20 cellular contexts compared by ENCODE assay signal in the genomic region with DNA sequence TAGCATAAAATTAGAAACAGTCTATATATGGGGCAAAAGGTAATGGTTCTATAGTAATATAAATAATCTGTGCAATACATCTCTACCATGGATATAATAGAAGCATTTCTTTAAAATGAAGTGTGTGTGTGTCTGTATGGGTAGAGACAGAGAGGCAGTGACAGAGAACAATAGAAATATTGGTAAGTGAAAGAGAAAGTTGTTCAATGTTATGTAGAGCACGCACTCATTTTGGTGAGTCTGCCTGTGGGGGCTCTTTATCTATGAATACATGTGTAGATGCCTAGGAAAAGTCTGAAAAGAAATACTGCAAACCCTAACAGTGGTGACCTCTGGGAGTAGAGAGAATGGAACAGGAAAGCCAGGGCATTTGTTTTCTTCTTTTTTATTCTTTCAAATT.
A peak's percentile ranks its signal among the peaks of the same experiment; 100 is the strongest.
DNase-seq lines count a peak whose midpoint lies in the region; ATAC-seq, FAIRE-seq and TF ChIP-seq lines count a peak whose summit lies in the region.
"Had no signal": no experiment of that assay in that cellular context is flagged by ENCODE, and none has a peak within 500 bp of the region (broad histone marks: within the 10 kb centered on the region; RNA-seq: fewer than 3 reads in every experiment).

No MANE protein-coding gene starts in this region.

- H3K4me2 ChIP-seq in Loucy (ENCODE audit: low read depth, low read length, poor library complexity, severe bottlenecking) (no peak overlapping the region), GM12878 (ENCODE audit: control insufficient read depth, insufficient read depth) (no peak overlapping the region), neural progenitor cell (no peak overlapping the region)
- H3K4me2 ChIP-seq: BLaER1, GM23338 had no signal

- H3K9me3 Mint-ChIP-seq in neural progenitor cell = peaks cover 2% of the 10 kb centered on the region
- H3K9me3 Mint-ChIP-seq in activated naive CD4-positive, alpha-beta T cell treated with anti-CD3 and anti-CD28 coated beads, Interleukin-2, amount 10 ng/mL, durations not matched to agents 7 days and 5 days = peaks cover 5% of the 10 kb centered on the region
- H3K9me3 Mint-ChIP-seq: CD8-positive, alpha-beta T cell; HFFc6 had no signal

- SMC1A ChIA-PET in GM12878 (lab: Charles Lee; ENCODE audit: uncharacterized antibody, unreplicated experiment) = no interaction called here

- H2AFZ ChIP-seq in Loucy (ENCODE audit: low read length) (0 out of 2 replicates have a peak overlapping the region, but pooled peaks have one; percentile 11), GM12878 (ENCODE audit: control insufficient read depth, low read depth, low read length) (no peak overlapping the region), neural progenitor cell (replicated peaks) (peak overlapping the region; percentile 11)
- H2AFZ ChIP-seq: GM23338 had no signal

- 0% methylated on average over 1 of the region's 1 CpG for WGBS in GM12878 (ENCODE audit: insufficient coverage, insufficient replicate concordance, low lambda C conversion rate, missing lambda C conversion rate)

- RAD21 ChIA-PET in GM12878 (lab: Charles Lee; ENCODE audit: unreplicated experiment) = no interaction called here

- no peaks in the 10 kb centered on the region for H3K36me3 Mint-ChIP-seq in neural progenitor cell
- H3K36me3 Mint-ChIP-seq in activated naive CD4-positive, alpha-beta T cell treated with anti-CD3 and anti-CD28 coated beads, Interleukin-2, amount 10 ng/mL, durations not matched to agents 7 days and 5 days = no peaks in the 10 kb centered on the region
- H3K36me3 Mint-ChIP-seq: CD14-positive monocyte; CD8-positive, alpha-beta T cell had no signal

- H3K9me2 ChIP-seq in Loucy (replicated peaks; ENCODE audit: low read depth, low read length) = no peaks in the 10 kb centered on the region

- peak; percentile 24; the same call in 1 of the 3 replicates for ATAC-seq in GM12878
- ATAC-seq: CD8-positive, alpha-beta T cell; GM23338; HCT116 had no signal

- H3K27me3 ChIP-seq in Loucy (ENCODE audit: insufficient read depth, low read length, poor library complexity, severe bottlenecking) = no peaks in the 10 kb centered on the region
- no peaks in the 10 kb centered on the region for H3K27me3 ChIP-seq in GM12878 (replicated peaks in 1 of 2; ENCODE audit: control insufficient read depth in 2 of 2, insufficient read depth in 2 of 2, low read length in 1 of 2)
- H3K27me3 ChIP-seq in neural progenitor cell = no peaks in the 10 kb centered on the region
- H3K27me3 ChIP-seq: BLaER1 had no signal

- H3K79me2 ChIP-seq in Loucy (ENCODE audit: insufficient read depth, low read length) (no peaks in the 10 kb centered on the region), GM12878 (ENCODE audit: control insufficient read depth, insufficient read depth, low read length) (no peaks in the 10 kb centered on the region), neural progenitor cell (ENCODE audit: low read depth) (no peaks in the 10 kb centered on the region)

- H3K4me3 ChIP-seq in Loucy (ENCODE audit: low read length, poor library complexity, severe bottlenecking) (no peak overlapping the region), GM12878 (no peak overlapping the region), neural progenitor cell (no peak overlapping the region)
- H3K4me3 ChIP-seq: BLaER1, GM23338 had no signal

- DNase-seq in ACHN (peak; percentile 8), GM12878 (ENCODE audit: low read depth, low spot score) (no peak), neural progenitor cell (ENCODE audit: low spot score) (no peak), NCI-H748 treated with DMSO at 0.1 percent for 48 hours (lab: John Stamatoyannopoulos, UW) (no peak), CD1c-positive myeloid dendritic cell (ENCODE audit: extremely low spot score) (no peak), NCI-H1048 (lab: John Stamatoyannopoulos, UW) (no peak)
- DNase-seq in activated naive CD4-positive, alpha-beta T cell treated with anti-CD3 and anti-CD28 coated beads, Interleukin-2, amount 10 ng/mL, durations not matched to agents 7 days and 5 days = no peak
- DNase-seq: Calu3; CD8-positive, alpha-beta T cell; DMS79 treated with DMSO at 0.1 percent for 48 hours; GF-D8; H7; HFFc6; KG1 had no signal

- no peak overlapping the region for H3K9ac ChIP-seq in Loucy (ENCODE audit: low read depth, low read length, poor library complexity, severe bottlenecking)
- no peak overlapping the region for H3K9ac ChIP-seq in GM12878 (ENCODE audit: control insufficient read depth, insufficient read depth, low read length)
- no peak overlapping the region for H3K9ac ChIP-seq in neural progenitor cell
- H3K9ac ChIP-seq: BLaER1 had no signal

- no peak for TF ChIP-seq CTCF in Loucy (conservative IDR thresholded peaks at IDR 0.05; ENCODE audit: low read length)
- no peak for TF ChIP-seq CTCF in GM12878 (IDR thresholded peaks at IDR 0.05 in 2 of 3, conservative IDR thresholded peaks at IDR 0.05 in 1 of 3; ENCODE audit: control insufficient read depth in 2 of 3, extremely low read depth in 1 of 3, insufficient read depth in 1 of 3, low read depth in 3 of 3, low read length in 3 of 3)
- TF ChIP-seq CTCF in neural progenitor cell (IDR thresholded peaks at IDR 0.05) = no peak

- no peak overlapping the region for H3K27ac ChIP-seq in GM12878 (ENCODE audit: control insufficient read depth, insufficient read depth)
- H3K27ac ChIP-seq in neural progenitor cell = no peak overlapping the region
- H3K27ac ChIP-seq: BLaER1 had no signal

- BruUV-seq in GM12878 (replicated peaks; lab: Mats Ljungman, UMichigan) = no TSS peak

- H3K27ac Mint-ChIP-seq in neural progenitor cell = no peak overlapping the region
- H3K27ac Mint-ChIP-seq in activated naive CD4-positive, alpha-beta T cell treated with anti-CD3 and anti-CD28 coated beads, Interleukin-2, amount 10 ng/mL, durations not matched to agents 7 days and 5 days = no peak overlapping the region
- H3K27ac Mint-ChIP-seq: CD14-positive monocyte; CD8-positive, alpha-beta T cell; GM23338; HFFc6 had no signal

- H3F3A ChIP-seq in Loucy (ENCODE audit: low read depth) (no peaks in the 10 kb centered on the region), neural progenitor cell (ENCODE audit: low read depth) (no peaks in the 10 kb centered on the region)

- H3K4me1 ChIP-seq in Loucy (ENCODE audit: insufficient read depth, low read length, poor library complexity, severe bottlenecking) (peaks cover 9% of the 10 kb centered on the region), GM12878 (ENCODE audit: control insufficient read depth, insufficient read depth, low read length) (no peaks in the 10 kb centered on the region), neural progenitor cell (peaks cover 15% of the 10 kb centered on the region)

- H3K4me3 Mint-ChIP-seq in neural progenitor cell = no peak overlapping the region
- H3K4me3 Mint-ChIP-seq in activated naive CD4-positive, alpha-beta T cell treated with anti-CD3 and anti-CD28 coated beads, Interleukin-2, amount 10 ng/mL, durations not matched to agents 7 days and 5 days = no peak overlapping the region
- H3K4me3 Mint-ChIP-seq: CD14-positive monocyte; CD8-positive, alpha-beta T cell; GM23338; HFFc6 had no signal

- no peak for TF ChIP-seq EP300 in GM12878 (IDR thresholded peaks at IDR 0.05; ENCODE audit: borderline replicate concordance in 1 of 2, control insufficient read depth in 1 of 2, low read depth in 2 of 2, low read length in 2 of 2)

- CTCF ChIA-PET in GM12878 (lab: Yijun Ruan, JAX) = no interaction called here
- CTCF ChIA-PET in activated naive CD4-positive, alpha-beta T cell treated with anti-CD3 and anti-CD28 coated beads, Interleukin-2, amount 10 ng/mL, durations not matched to agents 7 days and 5 days (lab: Charles Lee) = no interaction called here

- no peak for TF ChIP-seq RAD21 in GM12878 (IDR thresholded peaks at IDR 0.05; ENCODE audit: insufficient read depth, low read depth, low read length)

- H3K4me1 Mint-ChIP-seq in neural progenitor cell = peaks cover 25% of the 10 kb centered on the region
- no peaks in the 10 kb centered on the region for H3K4me1 Mint-ChIP-seq in activated naive CD4-positive, alpha-beta T cell treated with anti-CD3 and anti-CD28 coated beads, Interleukin-2, amount 10 ng/mL, durations not matched to agents 7 days and 5 days
- H3K4me1 Mint-ChIP-seq: CD14-positive monocyte, GM23338 had no signal

- in situ Hi-C loops in ACHN (cut with HindIII; ENCODE audit: low pct_ligation_motif_present, low pct_unique_long_range_greater_than_20kb, low sequenced_read_pairs) = no loop called here
- in situ Hi-C loops in GM12878 (cut with MboI) = no loop called here

- POLR2A ChIA-PET in GM12878 (lab: Charles Lee) = no interaction called here

- FAIRE-seq in GM12878 (lab: Jason Lieb, UNC) = no peak
- FAIRE-seq: GM19239 had no signal

- H3K27me3 Mint-ChIP-seq in neural progenitor cell (ENCODE audit: insufficient read depth, low read depth) = peaks cover 6% of the 10 kb centered on the region
- H3K27me3 Mint-ChIP-seq in activated naive CD4-positive, alpha-beta T cell treated with anti-CD3 and anti-CD28 coated beads, Interleukin-2, amount 10 ng/mL, durations not matched to agents 7 days and 5 days = no peaks in the 10 kb centered on the region

- H3K36me3 ChIP-seq in Loucy (ENCODE audit: insufficient read depth, low read length) (no peaks in the 10 kb centered on the region), GM12878 (ENCODE audit: control insufficient read depth in 2 of 2, insufficient read depth in 2 of 2, low read length in 1 of 2) (no peaks in the 10 kb centered on the region), neural progenitor cell (no peaks in the 10 kb centered on the region)
- H3K36me3 ChIP-seq: BLaER1 had no signal

- H4K20me1 ChIP-seq in Loucy (ENCODE audit: insufficient read depth, low read length, poor library complexity, severe bottlenecking) = no peaks in the 10 kb centered on the region
- H4K20me1 ChIP-seq in GM12878 (ENCODE audit: control insufficient read depth, insufficient read depth) = no peaks in the 10 kb centered on the region
- no peaks in the 10 kb centered on the region for H4K20me1 ChIP-seq in neural progenitor cell (ENCODE audit: low read depth)
- H4K20me1 ChIP-seq: BLaER1 had no signal

- no peaks in the 10 kb centered on the region for H3K9me3 ChIP-seq in Loucy (ENCODE audit: insufficient read depth, low read depth, low read length)
- no peaks in the 10 kb centered on the region for H3K9me3 ChIP-seq in GM12878 (replicated peaks; ENCODE audit: control insufficient read depth, insufficient read depth, low read length)
- H3K9me3 ChIP-seq in neural progenitor cell (ENCODE audit: low read depth) = no peaks in the 10 kb centered on the region

- intact Hi-C loops in GM12878 (cut with micrococcal nuclease; ENCODE audit: unreplicated experiment) = no loop called here

- TF ChIP-seq POLR2A in GM12878 (IDR thresholded peaks at IDR 0.05; ENCODE audit: low read depth, low read length) = no peak

TF ChIP-seq in GM12878, 131 proteins besides CTCF, POLR2A, EP300 and RAD21 (continues in another document):
- no peak for TF ChIP-seq NFIC (IDR thresholded peaks at IDR 0.05; ENCODE audit: low read depth, low read length)
